8 cellular contexts compared by ENCODE assay signal in the genomic region with DNA sequence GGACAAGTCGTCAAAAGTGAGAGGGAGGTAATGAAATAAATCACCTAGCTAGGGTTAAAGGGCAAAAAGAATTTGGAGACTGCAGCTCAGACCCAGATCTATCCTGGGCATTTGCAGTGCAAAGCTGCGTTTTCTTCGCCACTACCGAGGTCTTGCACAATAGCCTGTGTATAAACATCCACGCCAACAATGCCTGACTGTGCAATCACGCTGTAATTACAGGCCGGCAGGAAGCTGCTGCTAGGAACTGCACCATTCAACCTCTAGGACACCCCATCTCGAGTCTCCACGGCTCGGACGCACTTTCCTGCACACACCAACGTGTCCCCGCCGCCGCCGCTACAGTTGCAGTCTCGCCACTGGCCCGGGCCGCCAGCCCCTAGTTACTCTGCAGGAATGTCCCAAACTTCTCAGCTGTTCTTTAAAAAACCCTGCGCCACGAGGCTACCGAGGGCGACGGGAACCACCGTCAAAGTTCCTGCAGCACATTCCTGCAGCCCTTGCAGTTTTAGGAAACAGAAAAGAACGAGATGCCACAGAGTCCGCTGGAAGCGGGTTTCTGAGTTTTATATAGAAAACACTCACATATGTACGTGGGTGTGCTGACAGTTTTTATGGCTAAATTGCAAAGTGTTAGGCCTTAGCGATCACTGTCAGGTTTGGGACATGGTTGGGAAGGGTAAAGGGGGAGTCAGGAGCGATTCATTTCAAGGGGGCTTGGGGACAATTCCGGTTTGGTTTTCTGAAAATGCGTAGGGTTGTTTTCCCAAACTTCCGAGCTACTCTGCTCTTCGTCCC.
DNase-seq lines count a peak whose midpoint lies in the region; ATAC-seq, FAIRE-seq and TF ChIP-seq lines count a peak whose summit lies in the region.

No MANE protein-coding gene starts in this region.

- H3K79me2 ChIP-seq in astrocyte (ENCODE audit: insufficient read depth, low read length): peaks cover 64% of the 10 kb centered on the region

- H3K4me3 Mint-ChIP-seq in T-helper 1 cell treated with Interleukin-12 subunit alpha and Interleukin-12 subunit beta and Interleukin-4 antibody, amounts not matched to agents 30 μg/mL and 1 μg/mL, for 36 hours: peak overlapping the region; percentile 93
- peak overlapping the region; percentile 96 for H3K4me3 Mint-ChIP-seq in astrocyte (ENCODE audit: unreplicated experiment)

- peak; percentile 31; the same call in 1 of the 3 replicates for TF ChIP-seq CTCF in GM12872 (IDR thresholded peaks at IDR 0.05; ENCODE audit: insufficient read depth, low read depth, low read length)
- no peak for TF ChIP-seq CTCF in astrocyte (IDR thresholded peaks at IDR 0.05; ENCODE audit: insufficient read depth, low read depth, low read length)

- H3K27me3 ChIP-seq in astrocyte (ENCODE audit: insufficient read depth, low read length): no peaks in the 10 kb centered on the region

- H3K4me2 ChIP-seq in astrocyte (ENCODE audit: low read length): peak overlapping the region; percentile 97

- no peaks in the 10 kb centered on the region for H3K27me3 Mint-ChIP-seq in T-helper 1 cell treated with Interleukin-12 subunit alpha and Interleukin-12 subunit beta and Interleukin-4 antibody, amounts not matched to agents 30 μg/mL and 1 μg/mL, for 36 hours (ENCODE audit: low read depth)
- H3K27me3 Mint-ChIP-seq in astrocyte (ENCODE audit: low read depth, unreplicated experiment): no peaks in the 10 kb centered on the region

- peaks cover 12% of the 10 kb centered on the region for H3K36me3 Mint-ChIP-seq in T-helper 1 cell treated with Interleukin-12 subunit alpha and Interleukin-12 subunit beta and Interleukin-4 antibody, amounts not matched to agents 30 μg/mL and 1 μg/mL, for 36 hours (ENCODE audit: low read depth)
- H3K36me3 Mint-ChIP-seq in astrocyte (ENCODE audit: low read depth, unreplicated experiment): no peaks in the 10 kb centered on the region

- peak overlapping the region; percentile 92 for H3K27ac ChIP-seq in astrocyte (ENCODE audit: low read depth, low read length)

- H3K27ac Mint-ChIP-seq in T-helper 1 cell treated with Interleukin-12 subunit alpha and Interleukin-12 subunit beta and Interleukin-4 antibody, amounts not matched to agents 30 μg/mL and 1 μg/mL, for 36 hours: peak overlapping the region; percentile 90
- peak overlapping the region; percentile 98 for H3K27ac Mint-ChIP-seq in astrocyte (ENCODE audit: unreplicated experiment)

- ATAC-seq in HG02840 (IDR thresholded peaks at IDR 0.05; ENCODE audit: low FRiP score, unreplicated experiment) (no peak), GM21526 (IDR thresholded peaks at IDR 0.05; ENCODE audit: low FRiP score, unreplicated experiment) (no peak)

- no peaks in the 10 kb centered on the region for H3K9me3 Mint-ChIP-seq in T-helper 1 cell treated with Interleukin-12 subunit alpha and Interleukin-12 subunit beta and Interleukin-4 antibody, amounts not matched to agents 30 μg/mL and 1 μg/mL, for 36 hours
- H3K9me3 Mint-ChIP-seq in astrocyte (ENCODE audit: unreplicated experiment): no peaks in the 10 kb centered on the region

- H4K20me1 ChIP-seq in astrocyte (ENCODE audit: insufficient read depth, low read length): peaks cover 31% of the 10 kb centered on the region

- H3K36me3 ChIP-seq in astrocyte (ENCODE audit: insufficient read depth, low read length): no peaks in the 10 kb centered on the region

- H3K4me3 ChIP-seq in astrocyte (ENCODE audit: insufficient read depth, low read depth, low read length): peak overlapping the region; percentile 76

- H3K9ac ChIP-seq in astrocyte (ENCODE audit: low read length): peak overlapping the region; percentile 95

- H3K4me1 Mint-ChIP-seq in T-helper 1 cell treated with Interleukin-12 subunit alpha and Interleukin-12 subunit beta and Interleukin-4 antibody, amounts not matched to agents 30 μg/mL and 1 μg/mL, for 36 hours (ENCODE audit: low read depth): peaks cover 57% of the 10 kb centered on the region
- peaks cover 55% of the 10 kb centered on the region for H3K4me1 Mint-ChIP-seq in astrocyte (ENCODE audit: low read depth, unreplicated experiment)

- H3K9me3 ChIP-seq in astrocyte (ENCODE audit: insufficient read depth, low read depth, low read length): no peaks in the 10 kb centered on the region

- H3K4me1 ChIP-seq in astrocyte (ENCODE audit: insufficient read depth, low read length): peaks cover 69% of the 10 kb centered on the region

- peak; percentile 79 for DNase-seq in HuH-7 (ENCODE audit: low spot score)
- peak; percentile 85 for DNase-seq in astrocyte (ENCODE audit: low read depth)
- peak; percentile 67 for DNase-seq in hepatic stellate cell (ENCODE audit: low spot score)
- DNase-seq in putamen (ENCODE audit: low spot score): peak; percentile 67

- H2AFZ ChIP-seq in astrocyte (ENCODE audit: low read depth, low read length): peak overlapping the region; percentile 13

- FAIRE-seq in astrocyte (lab: Jason Lieb, UNC): no peak
